Comparison of ENCODE assay signal across 14 cellular contexts in genomic region chr5:66821626-66822429, GRCh38.
A peak's percentile ranks its signal among the peaks of the same experiment; 100 is the strongest.
DNase-seq lines count a peak whose midpoint lies in the region; ATAC-seq and TF ChIP-seq lines count a peak whose summit lies in the region.
"Had no signal": no experiment of that assay in that cellular context is flagged by ENCODE, and none has a peak within 500 bp of the region (broad histone marks: within the 10 kb centered on the region; RNA-seq: fewer than 3 reads in every experiment).

No MANE protein-coding gene starts in this region.

- H3K56ac ChIP-seq in mesendoderm (ENCODE audit: low read length), result no peak overlapping the region

- peak; percentile 90 for ATAC-seq in stimulated activated naive CD8-positive, alpha-beta T cell treated with anti-CD3 and anti-CD28 coated beads, Interleukin-15, Interleukin-2, amounts not matched to agents 100 U/mL and 50 U/mL, for 24 hours
- ATAC-seq: A549 had no signal

- no peak overlapping the region for H2AK5ac ChIP-seq in mesendoderm (ENCODE audit: low read length)

- H3K4me3 ChIP-seq in mesendoderm (ENCODE audit: low read length) (no peak overlapping the region), dorsolateral prefrontal cortex (no peak overlapping the region)
- H3K4me3 ChIP-seq: A549, transverse colon had no signal

- no CpG with 5 or more reads among the region's 4 CpGs for WGBS in mesendoderm (ENCODE audit: extremely low coverage, insufficient coverage, low lambda C conversion rate)

- H2BK15ac ChIP-seq in mesendoderm (replicated peaks; ENCODE audit: low read depth), result no peak overlapping the region

- H3K27ac ChIP-seq in mesendoderm (ENCODE audit: low read depth, low read length) (no peak overlapping the region), dorsolateral prefrontal cortex (no peak overlapping the region)
- H3K27ac ChIP-seq: A549, RWPE1, transverse colon had no signal

- H2BK120ac ChIP-seq in mesendoderm (ENCODE audit: low read depth, low read length), result no peak overlapping the region

- H4K5ac ChIP-seq in mesendoderm (ENCODE audit: low read length), result no peak overlapping the region

- H3K4me1 Mint-ChIP-seq in activated T-helper 2 cell treated with anti-CD3 and anti-CD28 coated beads, Interferon-gamma antibody, Interleukin-2, Interleukin-4, amounts not matched to agents 10 μg/mL and 5 μg/mL and 100 μg/mL, durations not matched to agents 14 hours and 24 hours and 36 hours (ENCODE audit: low read depth), result peaks cover 29% of the 10 kb centered on the region

- H3K4ac ChIP-seq in mesendoderm (ENCODE audit: low read depth, low read length), result no peak overlapping the region

- DNase-seq in activated CD8-positive, alpha-beta memory T cell treated with anti-CD3 and anti-CD28 coated beads, Interleukin-2, amount 50 U/mL, for 48 hours, result peak; percentile 56
- DNase-seq in activated CD8-positive, alpha-beta memory T cell treated with anti-CD3 and anti-CD28 coated beads for 24 hours, result no peak
- no peak for DNase-seq in activated T-helper 2 cell treated with anti-CD3 and anti-CD28 coated beads, Interferon-gamma antibody, Interleukin-2, Interleukin-4, amounts not matched to agents 10 μg/mL and 5 μg/mL and 100 μg/mL, durations not matched to agents 14 hours and 24 hours and 36 hours (ENCODE audit: low spot score)
- DNase-seq in mesendoderm (no peak), dedifferentiated amniotic fluid mesenchymal stem cell (ENCODE audit: extremely low spot score) (no peak), dorsolateral prefrontal cortex (no peak), NCI-H345 treated with DMSO at 0.1 percent for 48 hours (lab: John Stamatoyannopoulos, UW; ENCODE audit: unreplicated experiment) (no peak)
- DNase-seq in stimulated activated naive CD8-positive, alpha-beta T cell treated with anti-CD3 and anti-CD28 coated beads, Interleukin-15, Interleukin-2, amounts not matched to agents 100 U/mL and 50 U/mL, for 24 hours, result peak; percentile 38
- DNase-seq: NCI-H1105 treated with DMSO at 0.1 percent for 48 hours, NCI-H510A, transverse colon had no signal

- H3K27me3 ChIP-seq in mesendoderm (ENCODE audit: insufficient read depth, low read length, poor library complexity) (no peaks in the 10 kb centered on the region), dorsolateral prefrontal cortex (no peaks in the 10 kb centered on the region)
- H3K27me3 ChIP-seq: transverse colon had no signal

- intact Hi-C loops in activated T-helper 2 cell treated with anti-CD3 and anti-CD28 coated beads, Interferon-gamma antibody, Interleukin-2, Interleukin-4, amounts not matched to agents 10 μg/mL and 5 μg/mL and 100 μg/mL, durations not matched to agents 14 hours and 24 hours and 36 hours (cut with micrococcal nuclease), result loop anchor here (1.0 to 10.0 kb wide), 3 partner anchors 18 to 677 kb away; partner anchors contain the start of gene SREK1
- intact Hi-C loops in dorsolateral prefrontal cortex (cut with DNase I), result no loop called here

- no peaks in the 10 kb centered on the region for H3K79me1 ChIP-seq in mesendoderm (ENCODE audit: low read length)

- H3K27me3 Mint-ChIP-seq in activated T-helper 2 cell treated with anti-CD3 and anti-CD28 coated beads, Interferon-gamma antibody, Interleukin-2, Interleukin-4, amounts not matched to agents 10 μg/mL and 5 μg/mL and 100 μg/mL, durations not matched to agents 14 hours and 24 hours and 36 hours (ENCODE audit: low read depth), result peaks cover 11% of the 10 kb centered on the region
- H3K27me3 Mint-ChIP-seq: IgD-negative memory B cell had no signal

- H3K9ac ChIP-seq in mesendoderm (ENCODE audit: low read length), result no peak overlapping the region

- H3K4me3 Mint-ChIP-seq in activated T-helper 2 cell treated with anti-CD3 and anti-CD28 coated beads, Interferon-gamma antibody, Interleukin-2, Interleukin-4, amounts not matched to agents 10 μg/mL and 5 μg/mL and 100 μg/mL, durations not matched to agents 14 hours and 24 hours and 36 hours (ENCODE audit: low read depth), result peak overlapping the region; percentile 15
- H3K4me3 Mint-ChIP-seq: IgD-negative memory B cell had no signal

- no peaks in the 10 kb centered on the region for H3K36me3 Mint-ChIP-seq in activated T-helper 2 cell treated with anti-CD3 and anti-CD28 coated beads, Interferon-gamma antibody, Interleukin-2, Interleukin-4, amounts not matched to agents 10 μg/mL and 5 μg/mL and 100 μg/mL, durations not matched to agents 14 hours and 24 hours and 36 hours (ENCODE audit: low read depth)
- H3K36me3 Mint-ChIP-seq: IgD-negative memory B cell had no signal

- H3K79me2 ChIP-seq in mesendoderm (ENCODE audit: control insufficient read depth, insufficient read depth, low read length), result no peaks in the 10 kb centered on the region

- H3K27ac Mint-ChIP-seq in activated T-helper 2 cell treated with anti-CD3 and anti-CD28 coated beads, Interferon-gamma antibody, Interleukin-2, Interleukin-4, amounts not matched to agents 10 μg/mL and 5 μg/mL and 100 μg/mL, durations not matched to agents 14 hours and 24 hours and 36 hours, result peak overlapping the region; percentile 83
- H3K27ac Mint-ChIP-seq: IgD-negative memory B cell had no signal

- no peak overlapping the region for H3K23ac ChIP-seq in mesendoderm (ENCODE audit: low read length)

- H4K8ac ChIP-seq in mesendoderm (ENCODE audit: low read depth, low read length), result no peak overlapping the region

- peaks cover 7% of the 10 kb centered on the region for H3K9me3 Mint-ChIP-seq in activated T-helper 2 cell treated with anti-CD3 and anti-CD28 coated beads, Interferon-gamma antibody, Interleukin-2, Interleukin-4, amounts not matched to agents 10 μg/mL and 5 μg/mL and 100 μg/mL, durations not matched to agents 14 hours and 24 hours and 36 hours
- H3K9me3 Mint-ChIP-seq: IgD-negative memory B cell had no signal

- no peaks in the 10 kb centered on the region for H3K36me3 ChIP-seq in mesendoderm (ENCODE audit: control insufficient read depth, insufficient read depth, low read length)
- H3K36me3 ChIP-seq: transverse colon had no signal

- no peak overlapping the region for H2BK5ac ChIP-seq in mesendoderm (ENCODE audit: low read length)

- peaks cover 2% of the 10 kb centered on the region for H3K4me1 ChIP-seq in mesendoderm (ENCODE audit: control insufficient read depth, low read depth, low read length)
- H3K4me1 ChIP-seq: A549, transverse colon had no signal

- peak overlapping the region; percentile 25 for H3K18ac ChIP-seq in mesendoderm (ENCODE audit: low read length)

- no peak for TF ChIP-seq CTCF in dorsolateral prefrontal cortex (IDR thresholded peaks at IDR 0.05 in 54 of 56, conservative IDR thresholded peaks at IDR 0.05 in 2 of 56; ENCODE audit: low read depth in 1 of 56, partially characterized antibody in 56 of 56)

- H3K4me2 ChIP-seq in mesendoderm (ENCODE audit: low read length), result no peak overlapping the region
- H3K4me2 ChIP-seq: A549 had no signal

Comparison
In these comparisons a context has a peak if more than half of its experiments do, and no peak if none do; other contexts are left out.
1. DNase-seq: peak in activated CD8-positive, alpha-beta memory T cell treated with anti-CD3 and anti-CD28 coated beads, Interleukin-2, amount 50 U/mL, for 48 hours (single experiment) and stimulated activated naive CD8-positive, alpha-beta T cell treated with anti-CD3 and anti-CD28 coated beads, Interleukin-15, Interleukin-2, amounts not matched to agents 100 U/mL and 50 U/mL, for 24 hours (single experiment); none in activated CD8-positive, alpha-beta memory T cell treated with anti-CD3 and anti-CD28 coated beads for 24 hours (single experiment), activated T-helper 2 cell treated with anti-CD3 and anti-CD28 coated beads, Interferon-gamma antibody, Interleukin-2, Interleukin-4, amounts not matched to agents 10 μg/mL and 5 μg/mL and 100 μg/mL, durations not matched to agents 14 hours and 24 hours and 36 hours (single experiment), mesendoderm (single experiment), dedifferentiated amniotic fluid mesenchymal stem cell (single experiment), dorsolateral prefrontal cortex (0 of 10) and NCI-H345 treated with DMSO at 0.1 percent for 48 hours (single experiment).